In genomic region chr3:37628711-37629301, GRCh38 we compare ENCODE assay signal across 20 cellular contexts.
A peak's percentile ranks its signal among the peaks of the same experiment; 100 is the strongest.
DNase-seq lines count a peak whose midpoint lies in the region; ATAC-seq and TF ChIP-seq lines count a peak whose summit lies in the region.
"Had no signal": no experiment of that assay in that cellular context is flagged by ENCODE, and none has a peak within 500 bp of the region (broad histone marks: within the 10 kb centered on the region; RNA-seq: fewer than 3 reads in every experiment).

No MANE protein-coding gene starts in this region.

- H2BK120ac ChIP-seq in mesenchymal stem cell (ENCODE audit: low read depth, low read length) = no peak overlapping the region

- no peak overlapping the region for H3K4me2 ChIP-seq in mesenchymal stem cell (ENCODE audit: low read length, poor library complexity, severe bottlenecking)

- no peak overlapping the region for H3K23ac ChIP-seq in mesenchymal stem cell (ENCODE audit: low read length in 2 of 2)

- H2AK5ac ChIP-seq in mesenchymal stem cell (ENCODE audit: low read length, severe bottlenecking) = no peak overlapping the region

- intact Hi-C loops in vagina (cut with DNase I) = no loop called here

- H3K14ac ChIP-seq in mesenchymal stem cell (ENCODE audit: low read length in 2 of 2) = no peak overlapping the region

- H3K36me3 ChIP-seq in mesenchymal stem cell (ENCODE audit: control insufficient read depth in 1 of 2, insufficient read depth in 2 of 2, low read depth in 1 of 2, low read length in 2 of 2) (no peaks in the 10 kb centered on the region), vagina (no peaks in the 10 kb centered on the region)

- H4K91ac ChIP-seq in mesenchymal stem cell (ENCODE audit: low read length) = no peak overlapping the region

- H3K4ac ChIP-seq in mesenchymal stem cell (ENCODE audit: low read depth in 1 of 2, low read length in 2 of 2) = no peak overlapping the region

- H3K4me3 ChIP-seq in mesenchymal stem cell (ENCODE audit: insufficient read depth in 1 of 2, low read depth in 1 of 2, low read length in 2 of 2) (peak overlapping the region in 1 of 2 experiments; percentile 22), vagina (no peak overlapping the region)
- H3K4me3 ChIP-seq: cardiac muscle cell, psoas muscle, upper lobe of left lung had no signal

- ATAC-seq in HG02571 (IDR thresholded peaks at IDR 0.05; ENCODE audit: unreplicated experiment) = no peak
- ATAC-seq: activated CD8-positive, alpha-beta T cell treated with anti-CD3 and anti-CD28 coated beads, Interleukin-2, amount 10 ng/mL, durations not matched to agents 7 days and 5 days; activated naive CD8-positive, alpha-beta T cell treated with anti-CD3 and anti-CD28 coated beads, Interleukin-2, amount 50 U/mL, for 24 hours; natural killer cell; psoas muscle; T-helper 17 cell had no signal

- DNase-seq in NCI-H2171 treated with DMSO at 0.1 percent for 48 hours (lab: John Stamatoyannopoulos, UW) (peak; percentile 3), NCI-H2171 (lab: John Stamatoyannopoulos, UW) (no peak), epidermal melanocyte (ENCODE audit: insufficient read length, low spot score) (peak; percentile 40), mesenchymal stem cell (peak; percentile 25), vagina (ENCODE audit: extremely low spot score in 2 of 2) (peak in 1 of 2 donors; percentile 60), DMS153 treated with DMSO at 0.1 percent for 48 hours (lab: John Stamatoyannopoulos, UW; ENCODE audit: unreplicated experiment) (no peak)
- DNase-seq in activated T-cell treated with anti-CD3 and anti-CD28 coated beads, Interleukin-2, amount 50 U/mL, for 48 hours = no peak
- DNase-seq: 8988T; activated CD8-positive, alpha-beta T cell treated with anti-CD3 and anti-CD28 coated beads, Interleukin-2, amount 10 ng/mL, durations not matched to agents 7 days and 5 days; activated naive CD8-positive, alpha-beta T cell treated with anti-CD3 and anti-CD28 coated beads, Interleukin-2, amount 50 U/mL, for 24 hours; CD4-positive, alpha-beta T cell; effector CD8-positive, alpha-beta T cell; natural killer cell; psoas muscle; SHP77; stimulated activated naive CD4-positive, alpha-beta T cell; T-helper 17 cell had no signal

- TF ChIP-seq POLR2A in vagina (IDR thresholded peaks at IDR 0.05) = no peak

- H3K27me3 ChIP-seq in mesenchymal stem cell (ENCODE audit: control insufficient read depth in 1 of 2, insufficient read depth in 1 of 2, low read length in 2 of 2) (peaks cover 0 to 45% of the 10 kb centered on the region in 2 experiments), vagina (no peaks in the 10 kb centered on the region)
- H3K27me3 ChIP-seq: cardiac muscle cell, upper lobe of left lung had no signal

- no peak overlapping the region for H3K18ac ChIP-seq in mesenchymal stem cell (ENCODE audit: low read depth in 1 of 2, low read length in 2 of 2)

- no peaks in the 10 kb centered on the region for H3K9me3 ChIP-seq in mesenchymal stem cell (ENCODE audit: control insufficient read depth, low read length)
- no peaks in the 10 kb centered on the region for H3K9me3 ChIP-seq in vagina
- H3K9me3 ChIP-seq: psoas muscle, upper lobe of left lung had no signal

- 48% methylated on average over 12 of the region's 12 CpGs for WGBS in mesenchymal stem cell

- H2BK15ac ChIP-seq in mesenchymal stem cell (ENCODE audit: low read depth, poor library complexity, severe bottlenecking) = no peak overlapping the region

- no peak for TF ChIP-seq CTCF in vagina (IDR thresholded peaks at IDR 0.05)

- no peaks in the 10 kb centered on the region for H3K79me1 ChIP-seq in mesenchymal stem cell (replicated peaks; ENCODE audit: low read length, poor library complexity, severe bottlenecking)

- no peak overlapping the region for H4K8ac ChIP-seq in mesenchymal stem cell (ENCODE audit: low read length)

- H2BK5ac ChIP-seq in mesenchymal stem cell (ENCODE audit: low read depth, low read length, poor library complexity, severe bottlenecking) = no peak overlapping the region

- no peak overlapping the region for H2BK12ac ChIP-seq in mesenchymal stem cell (ENCODE audit: low read length in 2 of 2)

- no peak overlapping the region for H2AFZ ChIP-seq in mesenchymal stem cell (ENCODE audit: low read depth, low read length)

- H3K27ac ChIP-seq in mesenchymal stem cell (ENCODE audit: low read length, poor library complexity, severe bottlenecking) = no peak overlapping the region
- peak overlapping the region; percentile 26 for H3K27ac ChIP-seq in vagina
- H3K27ac ChIP-seq: cardiac muscle cell, psoas muscle, upper lobe of left lung had no signal

- H3K4me1 ChIP-seq in mesenchymal stem cell (ENCODE audit: control insufficient read depth, insufficient read depth, low read depth, low read length) (no peaks in the 10 kb centered on the region), vagina (peaks cover 41% of the 10 kb centered on the region)
- H3K4me1 ChIP-seq: psoas muscle had no signal

- peak overlapping the region; percentile 41 for H3K9ac ChIP-seq in mesenchymal stem cell (ENCODE audit: low read length)

Comparison
In these comparisons a context has a peak if more than half of its experiments do, and no peak if none do; other contexts are left out.
1. DNase-seq: peak in NCI-H2171 treated with DMSO at 0.1 percent for 48 hours (single experiment), epidermal melanocyte (single experiment) and mesenchymal stem cell (single experiment); none in NCI-H2171 (single experiment), DMS153 treated with DMSO at 0.1 percent for 48 hours (single experiment) and activated T-cell treated with anti-CD3 and anti-CD28 coated beads, Interleukin-2, amount 50 U/mL, for 48 hours (0 of 2).